ENCODE assay signal across 8 cellular contexts in genomic region chr3:120558784-120559227, GRCh38. TPM values are rescaled to one million over a fixed set of nuclear protein-coding genes. Genes with fewer than 3 reads are reported as not detected.
DNase-seq lines count a peak whose midpoint lies in the region; ATAC-seq and TF ChIP-seq lines count a peak whose summit lies in the region.

No MANE protein-coding gene starts in this region.

- H3K27ac Mint-ChIP-seq in activated CD8-positive, alpha-beta memory T cell treated with anti-CD3 and anti-CD28 coated beads, Interleukin-2, amount 10 ng/mL, durations not matched to agents 7 days and 5 days, result peak overlapping the region; percentile 71

- H3K9me3 Mint-ChIP-seq in activated CD8-positive, alpha-beta memory T cell treated with anti-CD3 and anti-CD28 coated beads, Interleukin-2, amount 10 ng/mL, durations not matched to agents 7 days and 5 days (ENCODE audit: low read depth), result no peaks in the 10 kb centered on the region

- CTCF ChIA-PET in activated CD8-positive, alpha-beta memory T cell treated with anti-CD3 and anti-CD28 coated beads, Interleukin-2, amount 10 ng/mL, durations not matched to agents 7 days and 5 days (lab: Charles Lee), result interaction anchor here (0.6 to 7.2 kb wide), 30 partner anchors 9 to 667 kb away, joined by 3 to 120 read pairs (median 4); partner anchors contain the start of genes LRRC58 and NDUFB4

- no peaks in the 10 kb centered on the region for H3K9me3 ChIP-seq in endocrine pancreas (ENCODE audit: control insufficient read depth, low read length)

- H3K36me3 Mint-ChIP-seq in activated CD8-positive, alpha-beta memory T cell treated with anti-CD3 and anti-CD28 coated beads, Interleukin-2, amount 10 ng/mL, durations not matched to agents 7 days and 5 days, result no peaks in the 10 kb centered on the region

- H3K27me3 ChIP-seq in endocrine pancreas (ENCODE audit: control insufficient read depth, insufficient read depth, low read length), result no peaks in the 10 kb centered on the region

- peak; percentile 81 for DNase-seq in COLO668 (lab: John Stamatoyannopoulos, UW; ENCODE audit: unreplicated experiment)
- peak; percentile 74 for DNase-seq in GM20000 (ENCODE audit: low spot score)
- DNase-seq in HS-27A (ENCODE audit: low read depth), result peak; percentile 69
- DNase-seq in NOMO-1 (lab: John Stamatoyannopoulos, UW; ENCODE audit: unreplicated experiment in 2 of 2), result peak; percentile 83 to 84
- DNase-seq in activated CD8-positive, alpha-beta memory T cell treated with anti-CD3 and anti-CD28 coated beads, Interleukin-2, amount 10 ng/mL, durations not matched to agents 7 days and 5 days, result peak; percentile 90
- peak; percentile 95 for DNase-seq in mesenteric fat pad (ENCODE audit: low spot score)
- DNase-seq in stimulated activated CD8-positive, alpha-beta memory T cell treated with anti-CD3 and anti-CD28 coated beads, Interleukin-15, amount 100 ng/mL, for 1 hour (ENCODE audit: low read depth), result peak; percentile 84

- peaks cover 12% of the 10 kb centered on the region for H3K4me1 Mint-ChIP-seq in activated CD8-positive, alpha-beta memory T cell treated with anti-CD3 and anti-CD28 coated beads, Interleukin-2, amount 10 ng/mL, durations not matched to agents 7 days and 5 days

- H3K27me3 Mint-ChIP-seq in activated CD8-positive, alpha-beta memory T cell treated with anti-CD3 and anti-CD28 coated beads, Interleukin-2, amount 10 ng/mL, durations not matched to agents 7 days and 5 days, result peaks cover 7% of the 10 kb centered on the region

- H3K4me1 ChIP-seq in endocrine pancreas (ENCODE audit: control insufficient read depth, insufficient read depth, low read length), result no peaks in the 10 kb centered on the region

- H3K9ac ChIP-seq in endocrine pancreas (ENCODE audit: control insufficient read depth, insufficient read depth, low read length), result peak overlapping the region; percentile 89

- TF ChIP-seq CTCF in GM20000 (IDR thresholded peaks at IDR 0.05; ENCODE audit: extremely low read depth, missing control alignments), result peak; percentile 87

- peak overlapping the region; percentile 78 for H3K4me3 Mint-ChIP-seq in activated CD8-positive, alpha-beta memory T cell treated with anti-CD3 and anti-CD28 coated beads, Interleukin-2, amount 10 ng/mL, durations not matched to agents 7 days and 5 days

- ATAC-seq in activated CD8-positive, alpha-beta memory T cell treated with anti-CD3 and anti-CD28 coated beads, Interleukin-2, amount 10 ng/mL, durations not matched to agents 7 days and 5 days, result peak; percentile 93

- H3K36me3 ChIP-seq in endocrine pancreas (ENCODE audit: control insufficient read depth, insufficient read depth, low read length), result no peaks in the 10 kb centered on the region

- H3K4me3 ChIP-seq in endocrine pancreas (ENCODE audit: control insufficient read depth, insufficient read depth, low read length), result peak overlapping the region; percentile 89

RNA-seq across cellular contexts. Expression of gene NDUFB4, which starts 37.3 kb away (rescaled TPM):
- 100 to 1,000 TPM; 117 to 124 TPM for total RNA-seq in activated CD8-positive, alpha-beta memory T cell treated with anti-CD3 and anti-CD28 coated beads, Interleukin-2, amount 10 ng/mL, durations not matched to agents 7 days and 5 days
- total RNA-seq in mesenteric fat pad, result 122 TPM

Comparison
In these comparisons a context has a peak if more than half of its experiments do, and no peak if none do; other contexts are left out.
1. Peak in every context shown above with its lines: DNase-seq, ATAC-seq and H3K4me3 ChIP-seq.